ENCODE assay signal across 14 cellular contexts in the genomic region with DNA sequence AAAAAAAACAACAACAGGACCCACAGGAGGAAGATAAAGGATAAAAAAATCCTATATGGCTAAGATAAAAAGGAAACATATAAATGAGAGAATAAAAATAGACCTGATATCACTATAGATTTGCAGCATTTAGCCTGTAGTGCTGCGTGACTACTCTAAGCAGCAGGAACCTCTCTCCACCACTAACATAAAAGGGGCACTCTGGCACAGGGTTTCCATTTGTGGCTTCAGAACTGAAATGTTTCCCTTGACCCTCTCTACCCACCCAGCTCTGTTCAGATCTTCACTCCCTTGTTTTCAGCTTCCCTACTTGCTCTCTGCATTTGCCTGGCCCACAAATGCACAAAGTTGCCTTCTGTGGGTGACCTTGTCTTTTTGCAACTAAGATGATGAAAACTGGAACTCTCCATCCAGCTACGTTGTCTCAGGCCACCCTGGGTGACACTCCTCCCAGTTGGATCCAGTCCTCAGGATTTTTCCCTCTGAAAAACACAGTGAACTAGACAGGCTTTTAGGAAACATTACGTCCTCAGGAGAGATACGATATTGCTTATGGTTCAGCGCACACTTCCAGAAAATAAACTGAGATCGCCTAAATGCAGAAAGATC. TPM values are rescaled to one million over a fixed set of nuclear protein-coding genes. Genes with fewer than 3 reads are reported as not detected.
A peak's percentile ranks its signal among the peaks of the same experiment; 100 is the strongest.
DNase-seq lines count a peak whose midpoint lies in the region; ATAC-seq and TF ChIP-seq lines count a peak whose summit lies in the region.
"Had no signal": no experiment of that assay in that cellular context is flagged by ENCODE, and none has a peak within 500 bp of the region (broad histone marks: within the 10 kb centered on the region; RNA-seq: fewer than 3 reads in every experiment).

No MANE protein-coding gene starts in this region.

- no peaks in the 10 kb centered on the region for H3K23me2 ChIP-seq in H9 (ENCODE audit: insufficient read length, low read depth, low read length, poor library complexity, severe bottlenecking)

- H4K20me1 ChIP-seq in H9 (ENCODE audit: control insufficient read depth, insufficient read depth, insufficient read length) = no peaks in the 10 kb centered on the region

- H3K27me3 ChIP-seq in left ventricle myocardium inferior (ENCODE audit: low read depth) (no peaks in the 10 kb centered on the region), thoracic aorta (replicated peaks; ENCODE audit: insufficient read depth) (no peaks in the 10 kb centered on the region), H9 (ENCODE audit: insufficient read depth, low read length) (no peaks in the 10 kb centered on the region)

- H3K56ac ChIP-seq in H9 (ENCODE audit: insufficient read length, low read depth, low read length) = no peak overlapping the region

- no peak overlapping the region for H3K4me3 ChIP-seq in left ventricle myocardium inferior
- H3K4me3 ChIP-seq in thoracic aorta = peak overlapping the region; percentile 56

- H3K36me3 ChIP-seq in left ventricle myocardium inferior = no peaks in the 10 kb centered on the region
- H3K36me3 ChIP-seq in thoracic aorta = no peaks in the 10 kb centered on the region

- H3K9me3 Mint-ChIP-seq in T-helper 1 cell treated with Interleukin-12 subunit alpha and Interleukin-12 subunit beta and Interleukin-4 antibody, amounts not matched to agents 30 μg/mL and 1 μg/mL, for 36 hours = peaks cover 4% of the 10 kb centered on the region
- H3K9me3 Mint-ChIP-seq in H9 = no peaks in the 10 kb centered on the region
- H3K9me3 Mint-ChIP-seq: activated CD4-positive, alpha-beta memory T cell treated with anti-CD3 and anti-CD28 coated beads for 36 hours; brain had no signal

- no peak overlapping the region for H4K8ac ChIP-seq in H9 (replicated peaks; ENCODE audit: insufficient read length, low read depth, low read length)

- intact Hi-C loops in left ventricle myocardium inferior (cut with micrococcal nuclease) = loop anchor here (5.0 kb wide), 2 partner anchors 102 to 362 kb away; partner anchors contain the start of gene PDE3B

- H3K27ac ChIP-seq in VCaP (peak overlapping the region; percentile 9; the same call in 1 of the 2 replicates), left ventricle myocardium inferior (replicated peaks) (peak overlapping the region; percentile 76), thoracic aorta (peak overlapping the region; percentile 87 to 89), H9 (ENCODE audit: insufficient read length, low read depth, low read length) (no peak overlapping the region)

- no peak overlapping the region for H2BK12ac ChIP-seq in H9 (ENCODE audit: insufficient read length, low read depth, low read length)

- H2BK120ac ChIP-seq in H9 (ENCODE audit: low read depth, low read length, poor library complexity, severe bottlenecking) = no peak overlapping the region

- H3K36me3 Mint-ChIP-seq in T-helper 1 cell treated with Interleukin-12 subunit alpha and Interleukin-12 subunit beta and Interleukin-4 antibody, amounts not matched to agents 30 μg/mL and 1 μg/mL, for 36 hours (ENCODE audit: low read depth) = peaks cover 23% of the 10 kb centered on the region
- H3K36me3 Mint-ChIP-seq in H9 (ENCODE audit: insufficient read depth in 1 of 3, low read depth in 3 of 3) = no peaks in the 10 kb centered on the region
- H3K36me3 Mint-ChIP-seq: brain had no signal

- no peak overlapping the region for H3T11ph ChIP-seq in H9 (ENCODE audit: low read length)

- H4K91ac ChIP-seq in H9 (ENCODE audit: insufficient read length, low read depth, low read length) = no peak overlapping the region

- no peak overlapping the region for H2BK5ac ChIP-seq in H9 (ENCODE audit: insufficient read length, low read length)

- peak overlapping the region; percentile 17 for H3K27ac Mint-ChIP-seq in T-helper 1 cell treated with Interleukin-12 subunit alpha and Interleukin-12 subunit beta and Interleukin-4 antibody, amounts not matched to agents 30 μg/mL and 1 μg/mL, for 36 hours
- H3K27ac Mint-ChIP-seq in H9 = no peak overlapping the region
- H3K27ac Mint-ChIP-seq: activated CD4-positive, alpha-beta memory T cell treated with anti-CD3 and anti-CD28 coated beads for 36 hours had no signal

- no peak overlapping the region for H4K5ac ChIP-seq in H9 (ENCODE audit: insufficient read length, low read depth, low read length)

- no peak overlapping the region for H2AK5ac ChIP-seq in H9 (ENCODE audit: insufficient read length, low read length)

- H3K79me1 ChIP-seq in H9 (ENCODE audit: insufficient read depth, low read depth, low read length, poor library complexity, severe bottlenecking) = no peaks in the 10 kb centered on the region

- no peaks in the 10 kb centered on the region for H3K79me2 ChIP-seq in H9 (ENCODE audit: insufficient read depth, low read length)

- H3K9me3 ChIP-seq in left ventricle myocardium inferior (replicated peaks) = no peaks in the 10 kb centered on the region
- H3K9me3 ChIP-seq in thoracic aorta = no peaks in the 10 kb centered on the region
- H3K9me3 ChIP-seq in H9 (ENCODE audit: control insufficient read depth, low read depth, low read length) = no peaks in the 10 kb centered on the region

- H2BK20ac ChIP-seq in H9 (ENCODE audit: low read depth, low read length, poor library complexity, severe bottlenecking) = no peak overlapping the region

- H3K4ac ChIP-seq in H9 (ENCODE audit: low read depth, low read length) = no peak overlapping the region

- H3K4me1 Mint-ChIP-seq in T-helper 1 cell treated with Interleukin-12 subunit alpha and Interleukin-12 subunit beta and Interleukin-4 antibody, amounts not matched to agents 30 μg/mL and 1 μg/mL, for 36 hours (ENCODE audit: low read depth) = peaks cover 43% of the 10 kb centered on the region
- peaks cover 16 to 20% of the 10 kb centered on the region in 2 experiments for H3K4me1 Mint-ChIP-seq in H9

- DNase-seq in T-helper 1 cell = no peak
- DNase-seq in left ventricle myocardium inferior = no peak
- DNase-seq in thoracic aorta (ENCODE audit: low spot score) = no peak
- DNase-seq in inferior parietal cortex (ENCODE audit: extremely low spot score) = no peak
- no peak for DNase-seq in H9
- DNase-seq in OCI-M1 (lab: John Stamatoyannopoulos, UW) = no peak
- DNase-seq: activated CD4-positive, alpha-beta memory T cell treated with anti-CD3 and anti-CD28 coated beads for 36 hours; erythroblast; GF-D8; islet precursor cell; NCI-H2171 treated with DMSO at 0.1 percent for 48 hours had no signal

- no peak for TF ChIP-seq CTCF in VCaP (conservative IDR thresholded peaks at IDR 0.05)
- TF ChIP-seq CTCF in left ventricle myocardium inferior (IDR thresholded peaks at IDR 0.05; ENCODE audit: borderline replicate concordance) = no peak
- TF ChIP-seq CTCF in thoracic aorta (IDR thresholded peaks at IDR 0.05) = no peak
- TF ChIP-seq CTCF in H9 (conservative IDR thresholded peaks at IDR 0.05) = no peak

- H3K27me3 Mint-ChIP-seq in T-helper 1 cell treated with Interleukin-12 subunit alpha and Interleukin-12 subunit beta and Interleukin-4 antibody, amounts not matched to agents 30 μg/mL and 1 μg/mL, for 36 hours (ENCODE audit: low read depth) = no peaks in the 10 kb centered on the region
- no peaks in the 10 kb centered on the region for H3K27me3 Mint-ChIP-seq in H9 (ENCODE audit: low read depth)
- H3K27me3 Mint-ChIP-seq: activated CD4-positive, alpha-beta memory T cell treated with anti-CD3 and anti-CD28 coated beads for 36 hours had no signal

- no peak overlapping the region for H3K23ac ChIP-seq in H9 (ENCODE audit: insufficient read length, low read depth, low read length)

- no peak for ATAC-seq in thoracic aorta (ENCODE audit: insufficient number of reproducible peaks, low FRiP score, low read depth)

- WGBS in H9 (ENCODE audit: extremely low coverage, insufficient read length, low lambda C conversion rate) = no CpG with 5 or more reads among the region's 6 CpGs

- H3K14ac ChIP-seq in H9 (ENCODE audit: insufficient read depth, low read length) = no peak overlapping the region

- H2AFZ ChIP-seq in H9 (ENCODE audit: low read length) = no peak overlapping the region

- H3K9ac ChIP-seq in H9 (ENCODE audit: extremely low read depth, insufficient read length, low read length) = no peak overlapping the region

- H3K18ac ChIP-seq in H9 (ENCODE audit: insufficient read length, low read depth, low read length) = no peak overlapping the region

- H3K4me3 Mint-ChIP-seq in T-helper 1 cell treated with Interleukin-12 subunit alpha and Interleukin-12 subunit beta and Interleukin-4 antibody, amounts not matched to agents 30 μg/mL and 1 μg/mL, for 36 hours = peak overlapping the region; percentile 3
- no peak overlapping the region for H3K4me3 Mint-ChIP-seq in H9
- H3K4me3 Mint-ChIP-seq: activated CD4-positive, alpha-beta memory T cell treated with anti-CD3 and anti-CD28 coated beads for 36 hours had no signal

- no peak overlapping the region for H3K4me2 ChIP-seq in H9 (ENCODE audit: insufficient read depth, insufficient read length, low read length)

- no peak overlapping the region for H2BK15ac ChIP-seq in H9 (ENCODE audit: low read depth, low read length)

- H3K4me1 ChIP-seq in left ventricle myocardium inferior (peaks cover 52% of the 10 kb centered on the region), thoracic aorta (ENCODE audit: control insufficient read depth in 1 of 2, low read depth in 2 of 2) (peaks cover 23 to 46% of the 10 kb centered on the region in 2 donors), H9 (ENCODE audit: insufficient read depth, low read length) (no peaks in the 10 kb centered on the region; the same call in 1 of the 2 replicates)

RNA-seq across cellular contexts. Expression of gene PSMA1, which starts 19.8 kb away (rescaled TPM):
- total RNA-seq in left ventricle myocardium inferior (128 TPM), thoracic aorta (10 to 100 TPM; 89.1 to 97.8 TPM), H9 (2021) (167 and 176 TPM in 2 replicates)

RNA-seq across cellular contexts. Expression of gene COPB1, which starts 40.4 kb away (rescaled TPM):
- total RNA-seq in left ventricle myocardium inferior = 45.8 TPM
- 100 to 1,000 TPM in 1 of 2 donors, 10 to 100 TPM in 1; 88.8 to 111 TPM for total RNA-seq in thoracic aorta
- 71.6 and 73.1 TPM in 2 replicates for total RNA-seq in H9 (2021)
